ENCODE assay signal across 8 cellular contexts in genomic region chr16:79597775-79598174, GRCh38. TPM values are rescaled to one million over a fixed set of nuclear protein-coding genes. Genes with fewer than 3 reads are reported as not detected.
DNase-seq lines count a peak whose midpoint lies in the region; ATAC-seq and TF ChIP-seq lines count a peak whose summit lies in the region.

No MANE protein-coding gene starts in this region.

- ATAC-seq in heart right ventricle (no peak), Right ventricle myocardium inferior (no peak), upper lobe of right lung (no peak)
- no peak for ATAC-seq in naive thymus-derived CD4-positive, alpha-beta T cell

- H3K4me1 Mint-ChIP-seq in naive thymus-derived CD4-positive, alpha-beta T cell: peaks cover 6 to 59% (median 47%) of the 10 kb centered on the region in 7 donors

- WGBS in heart right ventricle, 2 donors: 49 to 58% methylated on average over 3 of the region's 3 CpGs

- peaks cover 0 to 46% (median 10%) of the 10 kb centered on the region in 9 donors for H3K4me1 ChIP-seq in heart right ventricle
- H3K4me1 ChIP-seq in naive thymus-derived CD4-positive, alpha-beta T cell (ENCODE audit: control insufficient read depth in 2 of 2, insufficient read depth in 2 of 2, low read length in 2 of 2): peaks cover 7 to 19% of the 10 kb centered on the region in 2 donors
- peaks cover 3% of the 10 kb centered on the region for H3K4me1 ChIP-seq in upper lobe of right lung

- H3K36me3 ChIP-seq in heart right ventricle (peaks cover 0 to 15% (median 0%) of the 10 kb centered on the region in 9 donors), upper lobe of right lung (no peaks in the 10 kb centered on the region)
- H3K36me3 ChIP-seq in naive thymus-derived CD4-positive, alpha-beta T cell (ENCODE audit: control insufficient read depth in 2 of 3, insufficient read depth in 3 of 3, low read length in 3 of 3): no peaks in the 10 kb centered on the region

- H3K27ac ChIP-seq in heart right ventricle (peak overlapping the region in 9 of 10 donors; percentile 36 to 89 (median 66)), dorsolateral prefrontal cortex (peak overlapping the region in 53 of 59 donors; percentile 5 to 95 (median 82)), upper lobe of right lung (peak overlapping the region; percentile 78)
- H3K27ac ChIP-seq in naive thymus-derived CD4-positive, alpha-beta T cell (ENCODE audit: low read depth, low read length): no peak overlapping the region

- H3K9me3 ChIP-seq in heart right ventricle (no peaks in the 10 kb centered on the region), upper lobe of right lung (no peaks in the 10 kb centered on the region)
- no peaks in the 10 kb centered on the region for H3K9me3 ChIP-seq in naive thymus-derived CD4-positive, alpha-beta T cell (ENCODE audit: control insufficient read depth in 2 of 3, low read length in 3 of 3)

- TF ChIP-seq CTCF in heart right ventricle (IDR thresholded peaks at IDR 0.05) (no peak), dorsolateral prefrontal cortex (IDR thresholded peaks at IDR 0.05 in 54 of 56, conservative IDR thresholded peaks at IDR 0.05 in 2 of 56; ENCODE audit: low read depth in 1 of 56, partially characterized antibody in 56 of 56) (no peak), upper lobe of right lung (IDR thresholded peaks at IDR 0.05) (no peak), GM20000 (IDR thresholded peaks at IDR 0.05; ENCODE audit: extremely low read depth, missing control alignments) (no peak)

- intact Hi-C loops in heart right ventricle (cut with DNase I) (loop anchor here in 3 of 10 donors (10.0 kb wide), 4 partner anchors 143 to 1473 kb away; no protein-coding TSS in a partner anchor), Right ventricle myocardium inferior (cut with DNase I) (loop anchor here (5.0 to 10.0 kb wide), 2 partner anchors 233 to 1475 kb away; no protein-coding TSS in a partner anchor), dorsolateral prefrontal cortex (cut with DNase I) (no loop called here), upper lobe of right lung (cut with DNase I) (no loop called here)
- intact Hi-C loops in naive thymus-derived CD4-positive, alpha-beta T cell (cut with micrococcal nuclease): loop anchor here (1.0 to 5.0 kb wide), 3 partner anchors 9 to 1410 kb away; partner anchors contain the start of genes CENPN (in 1 of the 2) and CMC2 (in 1 of the 2)

- H3K27ac Mint-ChIP-seq in naive thymus-derived CD4-positive, alpha-beta T cell: peak overlapping the region in 3 of 9 donors; percentile 51 to 93 (median 53)

- peaks cover 0 to 10% (median 8%) of the 10 kb centered on the region in 5 donors for H3K27me3 Mint-ChIP-seq in naive thymus-derived CD4-positive, alpha-beta T cell

- peaks cover 0 to 3% (median 0%) of the 10 kb centered on the region in 11 donors for H3K9me3 Mint-ChIP-seq in naive thymus-derived CD4-positive, alpha-beta T cell

- peaks cover 0 to 5% (median 0%) of the 10 kb centered on the region in 7 donors for H3K27me3 ChIP-seq in heart right ventricle
- H3K27me3 ChIP-seq in dorsolateral prefrontal cortex: peaks cover 0 to 11% (median 0%) of the 10 kb centered on the region in 45 donors
- no peaks in the 10 kb centered on the region for H3K27me3 ChIP-seq in naive thymus-derived CD4-positive, alpha-beta T cell (ENCODE audit: control insufficient read depth in 2 of 2, insufficient read depth in 2 of 2, low read length in 2 of 2)
- H3K27me3 ChIP-seq in upper lobe of right lung: no peaks in the 10 kb centered on the region

- H3K4me3 ChIP-seq in heart right ventricle (peak overlapping the region; percentile 26 to 69 (median 64)), dorsolateral prefrontal cortex (peak overlapping the region; percentile 33 to 83 (median 65)), upper lobe of right lung (peak overlapping the region; percentile 70)
- peak overlapping the region; percentile 58 for H3K4me3 ChIP-seq in naive thymus-derived CD4-positive, alpha-beta T cell (ENCODE audit: low read length)

- CTCF ChIA-PET in naive thymus-derived CD4-positive, alpha-beta T cell (lab: Charles Lee): interaction anchor here (0.6 kb wide), 1 partner anchor 12 kb away, joined by 3 read pairs; no protein-coding TSS in a partner anchor

- peak overlapping the region; percentile 71 to 93 (median 86) for H3K4me3 Mint-ChIP-seq in naive thymus-derived CD4-positive, alpha-beta T cell

- POLR2A ChIA-PET in naive thymus-derived CD4-positive, alpha-beta T cell (lab: Charles Lee): no interaction called here

- H3K36me3 Mint-ChIP-seq in naive thymus-derived CD4-positive, alpha-beta T cell: peaks cover 0 to 37% (median 0%) of the 10 kb centered on the region in 5 donors

- DNase-seq in heart right ventricle (no peak), Right ventricle myocardium inferior (ENCODE audit: missing footprints) (no peak), dorsolateral prefrontal cortex (no peak), upper lobe of right lung (no peak), amniotic stem cell (lab: John Stamatoyannopoulos, UW) (no peak), NCI-H187 treated with DMSO at 0.1 percent for 48 hours (lab: John Stamatoyannopoulos, UW) (no peak), GM20000 (ENCODE audit: low spot score) (no peak)
- DNase-seq in naive thymus-derived CD4-positive, alpha-beta T cell: no peak

RNA-seq across cellular contexts. Expression of gene MAF, which starts 2.8 kb away (rescaled TPM):
- total RNA-seq in heart right ventricle (10 to 100 TPM in 5 of 10 donors, 1 to 10 TPM in 5; 6.1 to 40.3 (median 9.4) TPM), Right ventricle myocardium inferior (19.6 TPM), dorsolateral prefrontal cortex (10 to 100 TPM; 14.0 to 73.0 (median 30.3) TPM), upper lobe of right lung (66.4 TPM)
- polyA plus RNA-seq in heart right ventricle: 1 to 10 TPM; 2.8 to 4.5 TPM
- 10 to 100 TPM in 2 of 5 experiments, 1 to 10 TPM in 3; 5.4 to 54.6 (median 7.9) TPM for total RNA-seq in naive thymus-derived CD4-positive, alpha-beta T cell
- polyA plus RNA-seq in naive thymus-derived CD4-positive, alpha-beta T cell: under 1 TPM; 0.06 to 0.08 TPM

Comparison
In these comparisons a context has a peak if more than half of its experiments do, and no peak if none do; other contexts are left out.
1. intact Hi-C loops: an anchor here in Right ventricle myocardium inferior (5.0 to 10.0 kb wide) and naive thymus-derived CD4-positive, alpha-beta T cell (1.0 to 5.0 kb wide); none called in dorsolateral prefrontal cortex and upper lobe of right lung.